8 cellular contexts compared by ENCODE assay signal in genomic region chr19:9586764-9587163, GRCh38. TPM values are rescaled to one million over a fixed set of nuclear protein-coding genes. Genes with fewer than 3 reads are reported as not detected.
DNase-seq lines count a peak whose midpoint lies in the region; ATAC-seq and TF ChIP-seq lines count a peak whose summit lies in the region.

No MANE protein-coding gene starts in this region.

- H3K4me2 ChIP-seq in DOHH2 (ENCODE audit: low read length) = no peak overlapping the region

- peaks cover 4% of the 10 kb centered on the region for H3K27me3 Mint-ChIP-seq in activated naive CD4-positive, alpha-beta T cell treated with anti-CD3 and anti-CD28 coated beads, Interleukin-2, amount 50 U/mL, for 24 hours

- H3K9me2 ChIP-seq in DOHH2 (replicated peaks; ENCODE audit: control insufficient read depth, low read length) = no peaks in the 10 kb centered on the region

- no peaks in the 10 kb centered on the region for H3K9me3 Mint-ChIP-seq in activated naive CD4-positive, alpha-beta T cell treated with anti-CD3 and anti-CD28 coated beads, Interleukin-2, amount 50 U/mL, for 24 hours

- H4K20me1 ChIP-seq in DOHH2 (ENCODE audit: control insufficient read depth, insufficient read depth, low read depth, low read length) = no peaks in the 10 kb centered on the region

- peak; percentile 66 for TF ChIP-seq CTCF in DOHH2 (IDR thresholded peaks at IDR 0.05; ENCODE audit: low read depth, low read length, poor library complexity, severe bottlenecking)
- peak; percentile 96 for TF ChIP-seq CTCF in NB4 (IDR thresholded peaks at IDR 0.05; ENCODE audit: low read depth, low read length)

- peaks cover 11% of the 10 kb centered on the region for H3K4me1 Mint-ChIP-seq in activated naive CD4-positive, alpha-beta T cell treated with anti-CD3 and anti-CD28 coated beads, Interleukin-2, amount 50 U/mL, for 24 hours

- H3F3A ChIP-seq in DOHH2 (ENCODE audit: control insufficient read depth, insufficient read depth) = no peaks in the 10 kb centered on the region

- H3K36me3 ChIP-seq in DOHH2 (ENCODE audit: control insufficient read depth, low read length) = peaks cover 21% of the 10 kb centered on the region

- peak; percentile 87 for DNase-seq in NB4 (ENCODE audit: low read depth)
- peak; percentile 52 for DNase-seq in SKM-1 treated with dmso at 0.1 percent for 144 hours (lab: John Stamatoyannopoulos, UW; ENCODE audit: unreplicated experiment)
- peak; percentile 76 for DNase-seq in cardiac septum (ENCODE audit: low spot score)
- peak; percentile 37 for DNase-seq in putamen (ENCODE audit: low spot score)

- TF ChIP-seq POLR2A in NB4 (IDR thresholded peaks at IDR 0.05; ENCODE audit: extremely low read depth, insufficient read length) = no peak

- peaks cover 5% of the 10 kb centered on the region for H3K36me3 Mint-ChIP-seq in activated naive CD4-positive, alpha-beta T cell treated with anti-CD3 and anti-CD28 coated beads, Interleukin-2, amount 50 U/mL, for 24 hours

- peaks cover 15% of the 10 kb centered on the region for H3K4me1 ChIP-seq in DOHH2 (ENCODE audit: control insufficient read depth, low read length)

- peak overlapping the region; percentile 6 for H3K27ac Mint-ChIP-seq in activated naive CD4-positive, alpha-beta T cell treated with anti-CD3 and anti-CD28 coated beads, Interleukin-2, amount 50 U/mL, for 24 hours

- no peak overlapping the region for H3K27ac ChIP-seq in DOHH2 (ENCODE audit: low read depth, low read length)

- no peaks in the 10 kb centered on the region for H3K27me3 ChIP-seq in DOHH2 (ENCODE audit: control insufficient read depth, low read length)

- peaks cover 29% of the 10 kb centered on the region for H3K79me2 ChIP-seq in DOHH2 (ENCODE audit: control insufficient read depth, low read length)

- ATAC-seq in HG03196 (IDR thresholded peaks at IDR 0.05; ENCODE audit: unreplicated experiment) (no peak), GM19324 (IDR thresholded peaks at IDR 0.05; ENCODE audit: low FRiP score, unreplicated experiment) (no peak)

- H3K4me3 Mint-ChIP-seq in activated naive CD4-positive, alpha-beta T cell treated with anti-CD3 and anti-CD28 coated beads, Interleukin-2, amount 50 U/mL, for 24 hours = no peak overlapping the region

- intact Hi-C loops in cardiac septum (cut with DNase I) = loop anchor here (10.0 kb wide), 1 partner anchor 272 kb away; no protein-coding TSS in a partner anchor

- peaks cover 8% of the 10 kb centered on the region for H3K9me3 ChIP-seq in DOHH2 (ENCODE audit: control insufficient read depth, insufficient read depth, low read length)

- H3K4me3 ChIP-seq in DOHH2 (ENCODE audit: low read length) (no peak overlapping the region), NB4 (ENCODE audit: low read depth, low read length) (no peak overlapping the region)

RNA-seq across cellular contexts. Expression of gene ZNF121, which starts 2.5 kb away (rescaled TPM):
- total RNA-seq in cardiac septum = 23.5 TPM

RNA-seq across cellular contexts. Expression of gene ZNF561, which starts 34.3 kb away (rescaled TPM):
- total RNA-seq in cardiac septum = 27.4 TPM

RNA-seq across cellular contexts. Expression of gene ZNF426, which starts 48.3 kb away (rescaled TPM):
- total RNA-seq in cardiac septum = 14.8 TPM

Comparison
In these comparisons a context has a peak if more than half of its experiments do, and no peak if none do; other contexts are left out.
1. DNase-seq: peak in every context shown above with its lines; median percentile 87 in NB4; 76 in cardiac septum; 52 in SKM-1 treated with dmso at 0.1 percent for 144 hours; 37 in putamen.